Comparison of ENCODE assay signal across 8 cellular contexts in the genomic region with DNA sequence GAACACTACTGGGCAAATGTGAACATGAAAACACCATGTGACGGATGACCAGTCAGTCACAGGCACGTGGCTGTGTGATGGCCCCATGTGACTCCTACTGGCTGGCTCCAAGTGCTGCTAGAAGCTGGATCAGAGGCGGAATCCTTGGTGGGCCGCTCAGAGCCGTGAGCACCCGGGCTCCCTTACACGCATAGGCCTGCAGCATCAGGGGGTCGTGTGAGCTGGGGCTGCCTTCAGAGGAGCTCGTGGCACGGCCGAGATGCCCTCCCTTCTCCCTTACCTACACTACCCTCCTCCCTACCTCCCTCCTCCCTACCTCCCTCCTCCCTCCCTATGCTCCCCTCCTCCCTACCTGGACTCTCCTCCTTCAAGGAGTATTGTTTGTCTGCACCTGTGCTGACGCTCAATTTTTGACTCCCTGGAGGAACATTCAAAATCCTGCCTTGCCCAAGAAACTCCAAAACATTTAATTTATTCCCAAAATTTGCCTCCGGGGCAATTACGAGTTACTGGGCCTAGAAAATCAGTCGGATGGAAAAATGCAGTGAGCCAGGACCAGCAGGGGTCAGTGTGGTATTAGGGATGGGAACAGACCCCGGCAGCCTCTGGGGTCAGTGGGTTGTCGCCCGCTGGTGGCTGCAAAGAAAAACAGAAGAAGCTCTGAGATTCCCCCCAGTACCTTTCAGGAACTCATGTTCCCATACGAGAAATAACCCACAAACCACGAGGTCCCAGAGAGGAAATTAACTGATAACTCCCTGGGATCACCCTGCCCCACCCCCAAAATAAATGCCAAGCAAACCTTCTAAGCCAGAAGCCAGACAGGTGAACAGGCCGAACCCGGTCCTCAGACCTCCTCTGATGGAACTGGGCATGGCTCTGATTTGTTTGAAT.
DNase-seq lines count a peak whose midpoint lies in the region; ATAC-seq and TF ChIP-seq lines count a peak whose summit lies in the region.

No MANE protein-coding gene starts in this region.

- H3K27ac Mint-ChIP-seq in CD4-positive, alpha-beta T cell, result no peak overlapping the region
- no peak overlapping the region for H3K27ac Mint-ChIP-seq in activated CD8-positive, alpha-beta T cell treated with anti-CD3 and anti-CD28 coated beads for 36 hours
- no peak overlapping the region for H3K27ac Mint-ChIP-seq in stimulated activated effector memory CD8-positive, alpha-beta T cell treated with anti-CD3 and anti-CD28 coated beads, Interleukin-12 subunit alpha, Interleukin-12 subunit beta, amount 100 ng/mL, for 72 hours

- no peaks in the 10 kb centered on the region for H3K4me1 ChIP-seq in effector memory CD4-positive, alpha-beta T cell (ENCODE audit: control insufficient read depth, insufficient read depth, low read length, poor library complexity, severe bottlenecking)

- POLR2A ChIA-PET in CD4-positive, alpha-beta T cell (lab: Charles Lee), result interaction anchor here (0.6 to 1.2 kb wide), 3 partner anchors 175 to 185 kb away, joined by 3 to 6 read pairs (median 3); no protein-coding TSS in a partner anchor
- POLR2A ChIA-PET in activated CD8-positive, alpha-beta T cell treated with anti-CD3 and anti-CD28 coated beads for 36 hours (lab: Charles Lee), result no interaction called here

- intact Hi-C loops in CD4-positive, alpha-beta T cell (cut with DNase I, micrococcal nuclease), result loop anchor here (1.0 to 5.0 kb wide), 5 partner anchors 26 to 324 kb away; no protein-coding TSS in a partner anchor
- intact Hi-C loops in activated CD8-positive, alpha-beta T cell treated with anti-CD3 and anti-CD28 coated beads for 36 hours (cut with micrococcal nuclease), result loop anchor here (2.0 to 10.0 kb wide), 2 partner anchors 174 to 324 kb away; no protein-coding TSS in a partner anchor

- peak; percentile 75 for ATAC-seq in CD4-positive, alpha-beta T cell (ENCODE audit: poor library complexity)
- ATAC-seq in HG02938 (IDR thresholded peaks at IDR 0.05; ENCODE audit: unreplicated experiment), result peak; percentile 39
- peak; percentile 72 for ATAC-seq in activated CD8-positive, alpha-beta T cell treated with anti-CD3 and anti-CD28 coated beads for 36 hours
- ATAC-seq in stimulated activated effector memory CD8-positive, alpha-beta T cell treated with anti-CD3 and anti-CD28 coated beads, Interleukin-12 subunit alpha, Interleukin-12 subunit beta, amount 100 ng/mL, for 72 hours, result peak; percentile 44
- ATAC-seq in HG03342 (IDR thresholded peaks at IDR 0.05; ENCODE audit: unreplicated experiment), result no peak

- no peaks in the 10 kb centered on the region for H3K36me3 ChIP-seq in effector memory CD4-positive, alpha-beta T cell (ENCODE audit: control insufficient read depth, insufficient read depth, low read length)

- DNase-seq in CD4-positive, alpha-beta T cell, result peak; percentile 56 to 75 (median 66)
- peak; percentile 71 for DNase-seq in NCI-H774 (lab: John Stamatoyannopoulos, UW)
- DNase-seq in activated CD8-positive, alpha-beta T cell treated with anti-CD3 and anti-CD28 coated beads for 36 hours, result peak; percentile 82
- DNase-seq in effector memory CD4-positive, alpha-beta T cell, result peak in 2 of 3 donors; percentile 33 to 50
- DNase-seq in midbrain (lab: John Stamatoyannopoulos, UW), result peak; percentile 80
- peak; percentile 5 to 66 for DNase-seq in stimulated activated effector memory CD8-positive, alpha-beta T cell treated with anti-CD3 and anti-CD28 coated beads, Interleukin-12 subunit alpha, Interleukin-12 subunit beta, amount 100 ng/mL, for 72 hours (ENCODE audit: low spot score in 2 of 2)

- CTCF ChIA-PET in CD4-positive, alpha-beta T cell (lab: Charles Lee), result interaction anchor here (0.6 to 1.5 kb wide), 11 partner anchors 20 to 191 kb away, joined by 3 to 15 read pairs (median 4); no protein-coding TSS in a partner anchor
- CTCF ChIA-PET in activated CD8-positive, alpha-beta T cell treated with anti-CD3 and anti-CD28 coated beads for 36 hours (lab: Charles Lee), result interaction anchor here (0.6 to 4.6 kb wide), 26 partner anchors 20 to 541 kb away, joined by 3 to 75 read pairs (median 3); no protein-coding TSS in a partner anchor

- no peaks in the 10 kb centered on the region for H3K27me3 ChIP-seq in CD4-positive, alpha-beta T cell (ENCODE audit: control insufficient read depth, insufficient read depth, low read length)
- no peaks in the 10 kb centered on the region for H3K27me3 ChIP-seq in effector memory CD4-positive, alpha-beta T cell (replicated peaks; ENCODE audit: control insufficient read depth, insufficient read depth, low read length, poor library complexity, severe bottlenecking)

- TF ChIP-seq CTCF in CD4-positive, alpha-beta T cell (IDR thresholded peaks at IDR 0.05), result peak; percentile 85
- peak; percentile 73 for TF ChIP-seq CTCF in activated CD8-positive, alpha-beta T cell treated with anti-CD3 and anti-CD28 coated beads for 36 hours (IDR thresholded peaks at IDR 0.05)

- no peak overlapping the region for H3K4me3 Mint-ChIP-seq in CD4-positive, alpha-beta T cell
- H3K4me3 Mint-ChIP-seq in activated CD8-positive, alpha-beta T cell treated with anti-CD3 and anti-CD28 coated beads for 36 hours, result no peak overlapping the region
- no peak overlapping the region for H3K4me3 Mint-ChIP-seq in stimulated activated effector memory CD8-positive, alpha-beta T cell treated with anti-CD3 and anti-CD28 coated beads, Interleukin-12 subunit alpha, Interleukin-12 subunit beta, amount 100 ng/mL, for 72 hours

- H3K36me3 Mint-ChIP-seq in CD4-positive, alpha-beta T cell (ENCODE audit: low read depth), result no peaks in the 10 kb centered on the region
- no peaks in the 10 kb centered on the region for H3K36me3 Mint-ChIP-seq in activated CD8-positive, alpha-beta T cell treated with anti-CD3 and anti-CD28 coated beads for 36 hours (ENCODE audit: low read depth)
- no peaks in the 10 kb centered on the region for H3K36me3 Mint-ChIP-seq in stimulated activated effector memory CD8-positive, alpha-beta T cell treated with anti-CD3 and anti-CD28 coated beads, Interleukin-12 subunit alpha, Interleukin-12 subunit beta, amount 100 ng/mL, for 72 hours

- H3K27me3 Mint-ChIP-seq in CD4-positive, alpha-beta T cell, result no peaks in the 10 kb centered on the region
- H3K27me3 Mint-ChIP-seq in activated CD8-positive, alpha-beta T cell treated with anti-CD3 and anti-CD28 coated beads for 36 hours, result peaks cover 5% of the 10 kb centered on the region

- no peaks in the 10 kb centered on the region for H3K9me3 Mint-ChIP-seq in CD4-positive, alpha-beta T cell
- H3K9me3 Mint-ChIP-seq in activated CD8-positive, alpha-beta T cell treated with anti-CD3 and anti-CD28 coated beads for 36 hours, result no peaks in the 10 kb centered on the region
- no peaks in the 10 kb centered on the region for H3K9me3 Mint-ChIP-seq in stimulated activated effector memory CD8-positive, alpha-beta T cell treated with anti-CD3 and anti-CD28 coated beads, Interleukin-12 subunit alpha, Interleukin-12 subunit beta, amount 100 ng/mL, for 72 hours

- H3K27ac ChIP-seq in CD4-positive, alpha-beta T cell (ENCODE audit: low read depth, low read length), result no peak overlapping the region
- H3K27ac ChIP-seq in effector memory CD4-positive, alpha-beta T cell (ENCODE audit: insufficient read depth, low read length, poor library complexity, severe bottlenecking), result no peak overlapping the region

- H3K4me1 Mint-ChIP-seq in CD4-positive, alpha-beta T cell (ENCODE audit: low read depth), result peaks cover 7% of the 10 kb centered on the region
- no peaks in the 10 kb centered on the region for H3K4me1 Mint-ChIP-seq in activated CD8-positive, alpha-beta T cell treated with anti-CD3 and anti-CD28 coated beads for 36 hours (ENCODE audit: low read depth)
- H3K4me1 Mint-ChIP-seq in stimulated activated effector memory CD8-positive, alpha-beta T cell treated with anti-CD3 and anti-CD28 coated beads, Interleukin-12 subunit alpha, Interleukin-12 subunit beta, amount 100 ng/mL, for 72 hours, result no peaks in the 10 kb centered on the region

- H3K9me3 ChIP-seq in CD4-positive, alpha-beta T cell (ENCODE audit: control insufficient read depth, low read length), result no peaks in the 10 kb centered on the region
- H3K9me3 ChIP-seq in effector memory CD4-positive, alpha-beta T cell (ENCODE audit: control insufficient read depth, low read length), result no peaks in the 10 kb centered on the region

- H3K4me3 ChIP-seq in effector memory CD4-positive, alpha-beta T cell (ENCODE audit: insufficient read depth, low read depth, low read length, poor library complexity, severe bottlenecking), result no peak overlapping the region
